Comparison of ENCODE assay signal across 18 cellular contexts in genomic region chr2:38224821-38225450, GRCh38.
A peak's percentile ranks its signal among the peaks of the same experiment; 100 is the strongest.
DNase-seq lines count a peak whose midpoint lies in the region; ATAC-seq, FAIRE-seq and TF ChIP-seq lines count a peak whose summit lies in the region.
"Had no signal": no experiment of that assay in that cellular context is flagged by ENCODE, and none has a peak within 500 bp of the region (broad histone marks: within the 10 kb centered on the region; RNA-seq: fewer than 3 reads in every experiment).

No MANE protein-coding gene starts in this region.

- no peaks in the 10 kb centered on the region for H4K20me1 ChIP-seq in H1 (replicated peaks in 1 of 2; ENCODE audit: control insufficient read depth in 1 of 2, insufficient read depth in 2 of 2, low read length in 2 of 2)

- H2BK20ac ChIP-seq in H1 (ENCODE audit: low read length) = no peak overlapping the region

- no peak overlapping the region for H2BK5ac ChIP-seq in H1 (ENCODE audit: low read depth, low read length)

- peak overlapping the region; percentile 0 to 36; a peak in 2 of 4 replicates for H3K4me2 ChIP-seq in H1 (ENCODE audit: insufficient read depth in 1 of 2, low read depth in 2 of 2, low read length in 2 of 2)
- H3K4me2 ChIP-seq in skeletal muscle satellite cell (ENCODE audit: low read length) = peak overlapping the region; percentile 22

- intact Hi-C loops in Right ventricle myocardium inferior (cut with DNase I) = no loop called here
- intact Hi-C loops in left cardiac atrium (cut with DNase I) = no loop called here

- no peak overlapping the region for H4K8ac ChIP-seq in H1 (ENCODE audit: extremely low read depth, insufficient read depth, low read length)

- peak; percentile 92 for FAIRE-seq in H1 (lab: Jason Lieb, UNC)
- FAIRE-seq: HTR-8/SVneo had no signal

- peak; percentile 74 for ATAC-seq in Right ventricle myocardium inferior
- ATAC-seq in left cardiac atrium = no peak

- POLR2A ChIA-PET in H1 (lab: Charles Lee; ENCODE audit: partially characterized antibody) = interaction anchor here (1.6 kb wide), 1 partner anchor 17 kb away, joined by 4 read pairs; no protein-coding TSS in a partner anchor

- H3K9me3 ChIP-seq in H1 (ENCODE audit: insufficient read depth in 2 of 2, low read depth in 1 of 2, low read length in 1 of 2) (no peaks in the 10 kb centered on the region), skeletal muscle satellite cell (replicated peaks; ENCODE audit: low read length) (peaks cover 3% of the 10 kb centered on the region)
- H3K9me3 ChIP-seq: Peyer's patch had no signal

- H3K4me3 ChIP-seq in H1 (ENCODE audit: extremely low read depth in 1 of 4, insufficient read depth in 2 of 4, low read depth in 3 of 4, low read length in 4 of 4) = 0 out of 8 replicates have a peak overlapping the region, but pooled peaks of 1 of the 4 experiments have one; percentile 8
- no peak overlapping the region for H3K4me3 ChIP-seq in skeletal muscle satellite cell (ENCODE audit: low read length)
- H3K4me3 ChIP-seq: Peyer's patch had no signal

- H3K4me1 ChIP-seq in H1 (replicated peaks in 1 of 4; ENCODE audit: control insufficient read depth in 3 of 4, insufficient read depth in 4 of 4, low read length in 3 of 4) (peaks cover 1 to 11% (median 2%) of the 10 kb centered on the region in 4 experiments; a peak in 5 of 7 replicates), skeletal muscle satellite cell (ENCODE audit: control insufficient read depth, insufficient read depth, low read length) (peaks cover 11% of the 10 kb centered on the region)
- H3K4me1 ChIP-seq: Peyer's patch had no signal

- CTCF ChIA-PET in H1 (lab: Charles Lee; ENCODE audit: partially characterized antibody) = interaction anchor here (0.8 to 1.0 kb wide), 2 partner anchors 90 to 109 kb away, joined by 3 to 5 read pairs; no protein-coding TSS in a partner anchor

- no peak for TF ChIP-seq POLR2A in H1 (IDR thresholded peaks at IDR 0.05; ENCODE audit: control extremely low read depth in 1 of 2, low read depth in 2 of 2, low read length in 2 of 2)

- no peak for TF ChIP-seq EP300 in H1 (IDR thresholded peaks at IDR 0.05; ENCODE audit: borderline replicate concordance in 1 of 2, low read depth in 2 of 2, low read length in 2 of 2)

- H4K91ac ChIP-seq in H1 (replicated peaks; ENCODE audit: insufficient read length, low read length) = no peak overlapping the region

- peak in 1 of 2 experiments; percentile 0; a peak in 1 of 4 replicates for TF ChIP-seq RAD21 in H1 (IDR thresholded peaks at IDR 0.05 in 1 of 2, conservative IDR thresholded peaks at IDR 0.05 in 1 of 2; ENCODE audit: low read depth in 2 of 2, low read length in 2 of 2)

- 42% methylated on average over 1 of the region's 1 CpG; no CpG with 5 or more reads in 1 of the 2 experiments for WGBS in H1 (ENCODE audit: extremely low coverage in 1 of 2, insufficient coverage in 1 of 2, insufficient read length in 1 of 2, insufficient replicate concordance in 2 of 2, low coverage in 1 of 2, low lambda C conversion rate in 2 of 2, missing lambda C conversion rate in 1 of 2), 2 experiments

- H3K27me3 ChIP-seq in H1 (replicated peaks in 1 of 4; ENCODE audit: control insufficient read depth in 3 of 4, extremely low read depth in 1 of 4, insufficient read depth in 3 of 4, low read length in 3 of 4) (no peaks in the 10 kb centered on the region), skeletal muscle satellite cell (ENCODE audit: control insufficient read depth, insufficient read depth, low read length) (no peaks in the 10 kb centered on the region)
- H3K27me3 ChIP-seq: Peyer's patch had no signal

- no peak overlapping the region for H3K23ac ChIP-seq in H1 (ENCODE audit: insufficient read length)

- TF ChIP-seq CTCF in H1 (IDR thresholded peaks at IDR 0.05; ENCODE audit: control extremely low read depth in 1 of 3, insufficient read depth in 1 of 3, low read depth in 1 of 3, low read length in 3 of 3) = no peak

- H2AK5ac ChIP-seq in H1 (ENCODE audit: low read depth, low read length) = no peak overlapping the region

- H2BK12ac ChIP-seq in H1 (ENCODE audit: low read depth, low read length) = no peak overlapping the region

- H3K79me1 ChIP-seq in H1 (ENCODE audit: low read depth, low read length) = no peaks in the 10 kb centered on the region

- H2BK15ac ChIP-seq in H1 (ENCODE audit: low read length) = no peak overlapping the region

- H3K4ac ChIP-seq in H1 (replicated peaks; ENCODE audit: insufficient read length, low read depth, low read length) = no peak overlapping the region

- H3K36me3 ChIP-seq in H1 (ENCODE audit: control insufficient read depth in 2 of 4, insufficient read depth in 4 of 4, low read length in 3 of 4) (no peaks in the 10 kb centered on the region), skeletal muscle satellite cell (ENCODE audit: insufficient read depth, low read length) (no peaks in the 10 kb centered on the region)
- H3K36me3 ChIP-seq: Peyer's patch had no signal

- H3K27ac ChIP-seq in H1 (ENCODE audit: low read depth, low read length) = no peak overlapping the region
- H3K27ac ChIP-seq: Peyer's patch had no signal

- H2BK120ac ChIP-seq in H1 (replicated peaks; ENCODE audit: low read depth, low read length) = no peak overlapping the region

- H3K23me2 ChIP-seq in H1 (ENCODE audit: low read depth, low read length) = no peaks in the 10 kb centered on the region

- DNase-seq in Right ventricle myocardium inferior (ENCODE audit: missing footprints) (no peak), left cardiac atrium (no peak), H1 (ENCODE audit: low read depth in 1 of 2, low spot score in 2 of 2) (peak in 1 of 2 experiments; percentile 7), iris pigment epithelial cell (ENCODE audit: low read depth) (peak; percentile 27), NAMALWA (ENCODE audit: low spot score) (no peak), NOMO-1 treated with DMSO at 0.1 percent for 48 hours (lab: John Stamatoyannopoulos, UW; ENCODE audit: unreplicated experiment) (no peak), DMS79 treated with DMSO at 0.1 percent for 48 hours (lab: John Stamatoyannopoulos, UW) (no peak)
- DNase-seq: C1 segment of cervical spinal cord, DMS153, KBM-7, NCI-H1092 treated with DMSO at 0.1 percent for 48 hours, NCI-H1694, NCI-H345, NCI-H69, Peyer's patch, SIG-M5 had no signal

- no peak overlapping the region for H2AFZ ChIP-seq in H1 (ENCODE audit: low read length)

- no peak overlapping the region for H3K56ac ChIP-seq in H1 (replicated peaks; ENCODE audit: insufficient read length, low read depth, low read length)

- no peaks in the 10 kb centered on the region for H3K79me2 ChIP-seq in H1 (ENCODE audit: control insufficient read depth in 1 of 2, insufficient read depth in 2 of 2, low read length in 2 of 2)

- H3K18ac ChIP-seq in H1 (ENCODE audit: extremely low read depth, low read length) = no peak overlapping the region

- no peak overlapping the region for H4K5ac ChIP-seq in H1 (ENCODE audit: insufficient read length, low read depth, low read length)

- H3K9ac ChIP-seq in H1 (replicated peaks in 1 of 4; ENCODE audit: extremely low read depth in 1 of 4, low read depth in 3 of 4, low read length in 3 of 4) = no peak overlapping the region
- H3K9ac ChIP-seq in skeletal muscle satellite cell (ENCODE audit: low read depth, low read length) = no peak overlapping the region

- no peak overlapping the region for H3K14ac ChIP-seq in H1 (ENCODE audit: insufficient read length)

TF ChIP-seq in H1, 55 proteins besides CTCF, POLR2A, EP300 and RAD21:
- TF ChIP-seq HDAC2 (IDR thresholded peaks at IDR 0.05; ENCODE audit: borderline replicate concordance in 1 of 2, low read depth in 2 of 2, low read length in 2 of 2) = 0 out of 4 replicates have a peak, but pooled peaks of 1 of the 2 experiments have one; percentile 44
- TF ChIP-seq CEBPB (IDR thresholded peaks at IDR 0.05; ENCODE audit: low read depth, low read length) = 0 out of 2 replicates have a peak, but pooled peaks have one; percentile 48
- TF ChIP-seq TCF12 (IDR thresholded peaks at IDR 0.05; ENCODE audit: low read depth, low read length) = 0 out of 2 replicates have a peak, but pooled peaks have one; percentile 30
- TF ChIP-seq SP4 (IDR thresholded peaks at IDR 0.05; ENCODE audit: low read length) = no peak
- 0 out of 2 replicates have a peak, but pooled peaks have one; percentile 27 for TF ChIP-seq YY1 (IDR thresholded peaks at IDR 0.05; ENCODE audit: low read depth, low read length)
TF ChIP-seq in H1: peak in this region for 4.
